In genomic region chr20:8535403-8536003, GRCh38 we compare ENCODE assay signal across 2 cellular contexts.
TF ChIP-seq lines count a peak whose summit lies in the region.

No MANE protein-coding gene starts in this region.

TF ChIP-seq in IMR-90, 13 proteins besides CTCF, POLR2A, EP300 and RAD21 (continued from another document):
- TF ChIP-seq SMC3 (IDR thresholded peaks at IDR 0.05; ENCODE audit: low read depth, low read length) = peak; percentile 52
- no peak for TF ChIP-seq BHLHE40 (IDR thresholded peaks at IDR 0.05; ENCODE audit: low read depth, low read length)
- no peak for TF ChIP-seq CEBPB (IDR thresholded peaks at IDR 0.05; ENCODE audit: low read depth, low read length)
- TF ChIP-seq NFE2L2 (IDR thresholded peaks at IDR 0.05; ENCODE audit: low read depth, low read length) = no peak

TF ChIP-seq in WTC11, 78 proteins besides CTCF, POLR2A, EP300 and RAD21 (continued from another document):
- TF ChIP-seq ATF6 (CRISPR knock-in tag; IDR thresholded peaks at IDR 0.05) (no peak), SMAD3 (CRISPR knock-in tag; IDR thresholded peaks at IDR 0.05; ENCODE audit: borderline replicate concordance) (no peak), ZBTB21 (CRISPR knock-in tag; IDR thresholded peaks at IDR 0.05; ENCODE audit: borderline replicate concordance) (no peak), ZNF263 (CRISPR knock-in tag; IDR thresholded peaks at IDR 0.05; ENCODE audit: low read depth) (no peak), ZNF671 (CRISPR knock-in tag; IDR thresholded peaks at IDR 0.05) (no peak), ATF3 (CRISPR knock-in tag; conservative IDR thresholded peaks at IDR 0.05) (no peak), ESRRA (CRISPR knock-in tag; IDR thresholded peaks at IDR 0.05; ENCODE audit: borderline replicate concordance) (no peak), MXD4 (CRISPR knock-in tag; IDR thresholded peaks at IDR 0.05; ENCODE audit: borderline replicate concordance) (no peak), SMAD4 (CRISPR knock-in tag; IDR thresholded peaks at IDR 0.05) (no peak), CREB1 (CRISPR knock-in tag; IDR thresholded peaks at IDR 0.05) (no peak), STAT6 (CRISPR knock-in tag; conservative IDR thresholded peaks at IDR 0.05; ENCODE audit: low read depth) (no peak)
- TF ChIP-seq, protein P1, sequence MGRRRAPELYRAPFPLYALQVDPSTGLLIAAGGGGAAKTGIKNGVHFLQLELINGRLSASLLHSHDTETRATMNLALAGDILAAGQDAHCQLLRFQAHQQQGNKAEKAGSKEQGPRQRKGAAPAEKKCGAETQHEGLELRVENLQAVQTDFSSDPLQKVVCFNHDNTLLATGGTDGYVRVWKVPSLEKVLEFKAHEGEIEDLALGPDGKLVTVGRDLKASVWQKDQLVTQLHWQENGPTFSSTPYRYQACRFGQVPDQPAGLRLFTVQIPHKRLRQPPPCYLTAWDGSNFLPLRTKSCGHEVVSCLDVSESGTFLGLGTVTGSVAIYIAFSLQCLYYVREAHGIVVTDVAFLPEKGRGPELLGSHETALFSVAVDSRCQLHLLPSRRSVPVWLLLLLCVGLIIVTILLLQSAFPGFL (CRISPR knock-in tag; IDR thresholded peaks at IDR 0.05; ENCODE audit: borderline replicate concordance) = no peak
- TF ChIP-seq, protein P2, sequence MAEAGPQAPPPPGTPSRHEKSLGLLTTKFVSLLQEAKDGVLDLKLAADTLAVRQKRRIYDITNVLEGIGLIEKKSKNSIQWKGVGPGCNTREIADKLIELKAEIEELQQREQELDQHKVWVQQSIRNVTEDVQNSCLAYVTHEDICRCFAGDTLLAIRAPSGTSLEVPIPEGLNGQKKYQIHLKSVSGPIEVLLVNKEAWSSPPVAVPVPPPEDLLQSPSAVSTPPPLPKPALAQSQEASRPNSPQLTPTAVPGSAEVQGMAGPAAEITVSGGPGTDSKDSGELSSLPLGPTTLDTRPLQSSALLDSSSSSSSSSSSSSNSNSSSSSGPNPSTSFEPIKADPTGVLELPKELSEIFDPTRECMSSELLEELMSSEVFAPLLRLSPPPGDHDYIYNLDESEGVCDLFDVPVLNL (CRISPR knock-in tag; IDR thresholded peaks at IDR 0.05; ENCODE audit: borderline replicate concordance, low read depth) = no peak
- TF ChIP-seq, protein P3, sequence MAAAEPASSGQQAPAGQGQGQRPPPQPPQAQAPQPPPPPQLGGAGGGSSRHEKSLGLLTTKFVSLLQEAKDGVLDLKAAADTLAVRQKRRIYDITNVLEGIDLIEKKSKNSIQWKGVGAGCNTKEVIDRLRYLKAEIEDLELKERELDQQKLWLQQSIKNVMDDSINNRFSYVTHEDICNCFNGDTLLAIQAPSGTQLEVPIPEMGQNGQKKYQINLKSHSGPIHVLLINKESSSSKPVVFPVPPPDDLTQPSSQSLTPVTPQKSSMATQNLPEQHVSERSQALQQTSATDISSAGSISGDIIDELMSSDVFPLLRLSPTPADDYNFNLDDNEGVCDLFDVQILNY (CRISPR knock-in tag; IDR thresholded peaks at IDR 0.05) = no peak
